ENCODE assay signal across 8 cellular contexts in genomic region chr1:231421971-231422797, GRCh38. TPM values are rescaled to one million over a fixed set of nuclear protein-coding genes. Genes with fewer than 3 reads are reported as not detected.
DNase-seq lines count a peak whose midpoint lies in the region; ATAC-seq and TF ChIP-seq lines count a peak whose summit lies in the region.

Gene EGLN1, minus strand, starts transcription at chr1:231422287. Its CDS starts 399 bp downstream, at chr1:231421888.

- TF ChIP-seq CTCF in choroid plexus epithelial cell (conservative IDR thresholded peaks at IDR 0.05; ENCODE audit: low read depth, low read length) = peak; percentile 36

- DNase-seq in Ammon's horn (ENCODE audit: low spot score) = peak; percentile 83
- peak; percentile 78 to 87 for DNase-seq in NCI-H446 (lab: John Stamatoyannopoulos, UW)
- peak; percentile 92 for DNase-seq in activated CD4-positive, alpha-beta T cell treated with anti-CD3 and anti-CD28 coated beads for 36 hours
- peak; percentile 88 for DNase-seq in choroid plexus epithelial cell (ENCODE audit: low read depth)
- DNase-seq in stimulated activated CD4-positive, alpha-beta T cell treated with anti-CD3 and anti-CD28 coated beads, Interleukin-1b, Interleukin-23, amount 100 ng/mL, for 24 hours (ENCODE audit: low read depth in 4 of 4, low spot score in 1 of 4) = peak; percentile 36 to 81 (median 68)

- peaks cover 32% of the 10 kb centered on the region for H3K36me3 Mint-ChIP-seq in activated CD4-positive, alpha-beta T cell treated with anti-CD3 and anti-CD28 coated beads for 36 hours (ENCODE audit: low read depth)

- H3K27me3 ChIP-seq in layer of hippocampus (ENCODE audit: control insufficient read depth, insufficient read depth, low read length) = no peaks in the 10 kb centered on the region

- H3K4me3 Mint-ChIP-seq in activated CD4-positive, alpha-beta T cell treated with anti-CD3 and anti-CD28 coated beads for 36 hours = peak within 1 kb of the TSS; percentile 86

- CTCF ChIA-PET in activated CD4-positive, alpha-beta T cell treated with anti-CD3 and anti-CD28 coated beads for 36 hours (lab: Charles Lee) = interaction anchor here (0.6 to 2.3 kb wide), 4 partner anchors 84 to 177 kb away, joined by 3 to 8 read pairs (median 3); partner anchors contain the start of genes EXOC8 and SPRTN

- peaks cover 31% of the 10 kb centered on the region for H3K4me1 Mint-ChIP-seq in activated CD4-positive, alpha-beta T cell treated with anti-CD3 and anti-CD28 coated beads for 36 hours

- ATAC-seq in GM19043 (IDR thresholded peaks at IDR 0.05; ENCODE audit: low read depth, unreplicated experiment) (peak; percentile 68), HG03354 (IDR thresholded peaks at IDR 0.05; ENCODE audit: poor library complexity, severe bottlenecking, unreplicated experiment) (peak; percentile 80)
- peak; percentile 83 for ATAC-seq in activated CD4-positive, alpha-beta T cell treated with anti-CD3 and anti-CD28 coated beads for 36 hours

- H3K27ac ChIP-seq in layer of hippocampus (ENCODE audit: low read depth, low read length) = peak within 1 kb of the TSS; percentile 96

- intact Hi-C loops in activated CD4-positive, alpha-beta T cell treated with anti-CD3 and anti-CD28 coated beads for 36 hours (cut with DNase I, micrococcal nuclease) = loop anchor here (1.0 to 10.0 kb wide), 15 partner anchors 31 to 777 kb away; partner anchors contain the start of genes SPRTN (in 2 of the 2), TSNAX (in 2 of the 2), ARV1 (in 1 of the 2) and C1orf198 (in 1 of the 2)

- H3K27me3 Mint-ChIP-seq in activated CD4-positive, alpha-beta T cell treated with anti-CD3 and anti-CD28 coated beads for 36 hours = no peaks in the 10 kb centered on the region

- H3K9me3 Mint-ChIP-seq in activated CD4-positive, alpha-beta T cell treated with anti-CD3 and anti-CD28 coated beads for 36 hours (ENCODE audit: low read depth) = no peaks in the 10 kb centered on the region

- H3K27ac Mint-ChIP-seq in activated CD4-positive, alpha-beta T cell treated with anti-CD3 and anti-CD28 coated beads for 36 hours = peak within 1 kb of the TSS; percentile 88

- peak within 1 kb of the TSS; percentile 86 for H3K4me3 ChIP-seq in choroid plexus epithelial cell (ENCODE audit: low read depth, low read length)

- POLR2A ChIA-PET in activated CD4-positive, alpha-beta T cell treated with anti-CD3 and anti-CD28 coated beads for 36 hours (lab: Charles Lee) = no interaction called here

RNA-seq across cellular contexts. Expression of gene EGLN1, which starts in this region (rescaled TPM):
- total RNA-seq in activated CD4-positive, alpha-beta T cell treated with anti-CD3 and anti-CD28 coated beads for 36 hours = 10 to 100 TPM; 31.5 to 43.7 TPM

Comparison
In these comparisons a context has a peak if more than half of its experiments do, and no peak if none do; other contexts are left out.
1. Peak in every context shown above with its lines: DNase-seq, ATAC-seq, H3K4me3 ChIP-seq and H3K27ac ChIP-seq.